In genomic region chr10:125611756-125612155, GRCh38 we compare ENCODE assay signal across 5 cellular contexts.
"Had no signal": no experiment of that assay in that cellular context is flagged by ENCODE, and none has a peak within 500 bp of the region (broad histone marks: within the 10 kb centered on the region; RNA-seq: fewer than 3 reads in every experiment).

No MANE protein-coding gene starts in this region.

- H3K27ac ChIP-seq: GM23248, HL-60 had no signal

- DNase-seq: GM23248, GOT3, H7, HFFc6 had no signal
